ENCODE assay signal across 6 cellular contexts in genomic region chr22:18570509-18571246, GRCh38. TPM values are rescaled to one million over a fixed set of nuclear protein-coding genes. Genes with fewer than 3 reads are reported as not detected.
"Had no signal": no experiment of that assay in that cellular context is flagged by ENCODE, and none has a peak within 500 bp of the region (broad histone marks: within the 10 kb centered on the region; RNA-seq: fewer than 3 reads in every experiment).

No MANE protein-coding gene starts in this region.

RNA-seq across cellular contexts. Expression of gene TMEM191B, which starts 43.1 kb away (rescaled TPM):
- total RNA-seq: RPMI7951 had no signal

RNA-seq across cellular contexts. Expression of gene GGTLC3, which starts 52.7 kb away (rescaled TPM):
- total RNA-seq: HT1080, NCI-H460, PC-9, RPMI7951, SK-MEL-5 had no signal
- polyA plus RNA-seq: SK-N-SH had no signal
